8 cellular contexts compared by ENCODE assay signal in the genomic region with DNA sequence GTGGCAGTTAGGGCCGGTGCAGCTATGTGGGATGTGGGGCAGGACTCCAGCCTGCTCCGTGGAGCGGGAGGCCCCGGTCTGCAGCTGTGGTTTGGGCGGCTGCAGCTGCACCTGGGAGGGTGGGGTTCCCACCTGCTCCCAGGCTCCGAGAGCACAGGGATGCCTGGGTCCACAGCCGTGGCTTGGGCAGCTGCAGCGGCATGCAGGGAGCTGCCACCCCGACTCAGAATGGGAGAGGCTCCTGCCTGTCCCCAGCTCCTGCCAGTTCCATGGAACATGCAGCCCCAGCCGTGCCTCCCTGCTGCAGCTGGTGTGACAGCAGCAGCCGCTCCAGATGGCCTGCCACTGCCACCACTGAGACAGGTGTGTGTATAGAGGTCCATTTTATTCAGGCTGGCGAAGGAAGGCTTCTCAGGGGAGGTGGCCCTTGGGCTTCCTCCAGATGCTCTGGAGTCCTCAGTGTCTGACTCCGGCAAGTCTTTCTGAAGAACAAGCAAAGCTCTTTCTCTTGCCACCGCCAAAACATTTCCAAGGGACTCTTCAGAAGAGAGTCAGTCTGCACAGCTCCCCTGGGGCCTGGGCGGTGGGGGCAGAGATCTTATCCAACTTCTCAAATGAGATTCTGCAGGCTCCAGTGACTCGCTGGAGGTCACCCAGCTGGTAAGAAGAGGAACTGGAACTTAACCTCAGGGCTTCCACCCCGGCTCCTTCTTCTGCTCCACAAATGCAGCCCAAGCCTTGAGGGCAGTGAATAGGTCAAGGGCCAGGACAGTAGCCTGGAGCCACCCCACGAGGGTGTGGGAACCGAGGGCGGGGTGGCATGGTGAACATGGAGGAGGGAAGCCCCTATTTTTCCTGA. TPM values are rescaled to one million over a fixed set of nuclear protein-coding genes. Genes with fewer than 3 reads are reported as not detected.
DNase-seq lines count a peak whose midpoint lies in the region; ATAC-seq and TF ChIP-seq lines count a peak whose summit lies in the region.

No MANE protein-coding gene starts in this region.

- ATAC-seq in HG02870 (IDR thresholded peaks at IDR 0.05; ENCODE audit: unreplicated experiment) (peak; percentile 67), heart right ventricle (peak in 7 of 8 donors; percentile 24 to 53 (median 40))

- H3K27ac Mint-ChIP-seq in mesothelial cell of epicardium, result no peak overlapping the region

- no peaks in the 10 kb centered on the region for H3K36me3 Mint-ChIP-seq in mesothelial cell of epicardium

- TF ChIP-seq CTCF in heart right ventricle (IDR thresholded peaks at IDR 0.05), result no peak
- no peak for TF ChIP-seq CTCF in mesothelial cell of epicardium (IDR thresholded peaks at IDR 0.05; ENCODE audit: unreplicated experiment)

- H3K4me3 Mint-ChIP-seq in mesothelial cell of epicardium, result no peak overlapping the region

- H3K4me3 ChIP-seq in heart right ventricle, result no peak overlapping the region

- H3K27ac ChIP-seq in heart right ventricle, result peak overlapping the region in 7 of 10 donors; percentile 0 to 66 (median 37)

- H3K4me1 ChIP-seq in heart right ventricle, result peaks cover 0 to 26% (median 12%) of the 10 kb centered on the region in 9 donors

- peaks cover under 1% of the 10 kb centered on the region for H3K9me3 Mint-ChIP-seq in mesothelial cell of epicardium

- H3K9me3 ChIP-seq in heart right ventricle, result no peaks in the 10 kb centered on the region

- peaks cover 0 to 12% (median 0%) of the 10 kb centered on the region in 7 donors for H3K27me3 ChIP-seq in heart right ventricle

- no peaks in the 10 kb centered on the region for H3K27me3 Mint-ChIP-seq in mesothelial cell of epicardium (ENCODE audit: low read depth)

- H3K4me1 Mint-ChIP-seq in mesothelial cell of epicardium, result peaks cover 6% of the 10 kb centered on the region

- DNase-seq in NCI-H748 (lab: John Stamatoyannopoulos, UW; ENCODE audit: unreplicated experiment), result peak; percentile 61
- DNase-seq in NCI-H748 treated with DMSO at 0.1 percent for 48 hours (lab: John Stamatoyannopoulos, UW), result no peak
- peak; percentile 88 for DNase-seq in NOMO-1 treated with DMSO at 0.1 percent for 48 hours (lab: John Stamatoyannopoulos, UW; ENCODE audit: unreplicated experiment)
- peak in 1 of 2 donors; percentile 45 for DNase-seq in heart right ventricle
- no peak for DNase-seq in pons (ENCODE audit: low spot score)
- DNase-seq in activated naive CD4-positive, alpha-beta T cell treated with anti-CD3 and anti-CD28 coated beads, Interleukin-2, amount 50 U/mL, for 16 hours, result no peak
- no peak for DNase-seq in mesothelial cell of epicardium (ENCODE audit: low spot score in 2 of 2, unreplicated experiment in 2 of 2)

- WGBS in heart right ventricle, 2 donors, result 70 to 75% methylated on average over 20 of the region's 20 CpGs

- H3K36me3 ChIP-seq in heart right ventricle, result no peaks in the 10 kb centered on the region

- intact Hi-C loops in heart right ventricle (cut with DNase I), result loop anchor here in 3 of 10 donors (5.0 to 10.0 kb wide), 2 partner anchors 161 to 438 kb away; no protein-coding TSS in a partner anchor

RNA-seq across cellular contexts. Expression of gene UPK3A, which starts 21.6 kb away (rescaled TPM):
- total RNA-seq in heart right ventricle, result not detected
- polyA plus RNA-seq in heart right ventricle, result under 1 TPM in 1 of 2 donors, not detected in 1; 0.48 TPM
- total RNA-seq in mesothelial cell of epicardium, result 0.59 to 0.87 TPM (median 0.84 TPM) in 3 replicates

RNA-seq across cellular contexts. Expression of gene KIAA0930, which starts 22.5 kb away (rescaled TPM):
- 10 to 100 TPM; 12.2 to 48.3 (median 16.9) TPM for total RNA-seq in heart right ventricle
- polyA plus RNA-seq in heart right ventricle, result 10 to 100 TPM in 1 of 2 donors, 1 to 10 TPM in 1; 9.1 to 16.2 TPM
- 31.1 to 32.1 TPM (median 31.4 TPM) in 3 replicates for total RNA-seq in mesothelial cell of epicardium

RNA-seq across cellular contexts. Expression of gene FAM118A, which starts 46.6 kb away (rescaled TPM):
- 10 to 100 TPM; 10.4 to 30.8 (median 16.3) TPM for total RNA-seq in heart right ventricle
- 10 to 100 TPM; 10.2 to 35.7 TPM for polyA plus RNA-seq in heart right ventricle
- 227 to 235 TPM (median 229 TPM) in 3 replicates for total RNA-seq in mesothelial cell of epicardium

Comparison
In these comparisons a context has a peak if more than half of its experiments do, and no peak if none do; other contexts are left out.
1. DNase-seq: peak in NCI-H748 (single experiment) and NOMO-1 treated with DMSO at 0.1 percent for 48 hours (single experiment); none in NCI-H748 treated with DMSO at 0.1 percent for 48 hours (single experiment), pons (single experiment), activated naive CD4-positive, alpha-beta T cell treated with anti-CD3 and anti-CD28 coated beads, Interleukin-2, amount 50 U/mL, for 16 hours (single experiment) and mesothelial cell of epicardium (0 of 2).